ENCODE assay signal across 13 cellular contexts in the genomic region with DNA sequence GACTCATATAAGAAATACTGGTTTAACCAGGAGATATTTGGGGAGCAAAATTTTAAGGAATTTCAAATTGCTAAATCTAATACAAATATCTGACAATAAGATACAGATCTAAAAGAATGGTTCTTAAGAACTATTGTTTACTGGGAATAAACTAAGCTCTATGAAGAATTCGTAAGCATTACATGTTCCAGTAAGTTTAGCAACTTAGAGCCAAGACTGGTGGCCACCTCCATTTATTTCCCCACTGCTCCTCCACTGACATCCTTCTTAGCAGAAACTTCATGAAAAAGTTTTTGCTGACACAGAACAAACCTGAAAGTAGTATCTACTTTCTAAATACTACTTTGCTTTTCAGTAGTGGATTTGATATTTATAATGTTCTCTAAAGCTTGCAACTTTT.
DNase-seq lines count a peak whose midpoint lies in the region; ATAC-seq, FAIRE-seq and TF ChIP-seq lines count a peak whose summit lies in the region.
"Had no signal": no experiment of that assay in that cellular context is flagged by ENCODE, and none has a peak within 500 bp of the region (broad histone marks: within the 10 kb centered on the region; RNA-seq: fewer than 3 reads in every experiment).

No MANE protein-coding gene starts in this region.

- no peaks in the 10 kb centered on the region for H4K20me1 ChIP-seq in GM12878 (ENCODE audit: control insufficient read depth, insufficient read depth)

- no peak for TF ChIP-seq EP300 in GM12878 (IDR thresholded peaks at IDR 0.05; ENCODE audit: borderline replicate concordance in 1 of 2, control insufficient read depth in 1 of 2, low read depth in 2 of 2, low read length in 2 of 2)

- TF ChIP-seq CTCF in GM12878 (IDR thresholded peaks at IDR 0.05 in 2 of 3, conservative IDR thresholded peaks at IDR 0.05 in 1 of 3; ENCODE audit: control insufficient read depth in 2 of 3, extremely low read depth in 1 of 3, insufficient read depth in 1 of 3, low read depth in 3 of 3, low read length in 3 of 3) (no peak), GM10248 (IDR thresholded peaks at IDR 0.05; ENCODE audit: control extremely low read depth, extremely low read depth, low read depth, missing control alignments) (no peak)

- H3K4me2 ChIP-seq in GM12878 (ENCODE audit: control insufficient read depth, insufficient read depth): peak overlapping the region; percentile 47; the same call in 1 of the 2 replicates
- H3K4me2 ChIP-seq: BLaER1 had no signal

- no peaks in the 10 kb centered on the region for H3K27me3 ChIP-seq in GM12878 (replicated peaks in 1 of 2; ENCODE audit: control insufficient read depth in 2 of 2, insufficient read depth in 2 of 2, low read length in 1 of 2)
- H3K27me3 ChIP-seq: BLaER1 had no signal

- intact Hi-C loops in GM12878 (cut with micrococcal nuclease; ENCODE audit: unreplicated experiment): no loop called here

- in situ Hi-C loops in ACHN (cut with HindIII; ENCODE audit: low pct_ligation_motif_present, low pct_unique_long_range_greater_than_20kb, low sequenced_read_pairs): no loop called here
- in situ Hi-C loops in GM12878 (cut with MboI): no loop called here

- no peaks in the 10 kb centered on the region for H3K79me2 ChIP-seq in GM12878 (ENCODE audit: control insufficient read depth, insufficient read depth, low read length)

- no peaks in the 10 kb centered on the region for H3K9me3 ChIP-seq in GM12878 (replicated peaks; ENCODE audit: control insufficient read depth, insufficient read depth, low read length)
- H3K9me3 ChIP-seq: BLaER1 had no signal

- 4% methylated on average over 1 of the region's 1 CpG for WGBS in GM12878 (ENCODE audit: insufficient coverage, insufficient replicate concordance, low lambda C conversion rate, missing lambda C conversion rate)

- no peak overlapping the region for H2AFZ ChIP-seq in GM12878 (ENCODE audit: control insufficient read depth, low read depth, low read length)

- peak; percentile 85 for ATAC-seq in GM19395 (IDR thresholded peaks at IDR 0.05; ENCODE audit: unreplicated experiment)
- peak; percentile 80 for ATAC-seq in HG03039 (IDR thresholded peaks at IDR 0.05; ENCODE audit: unreplicated experiment)
- peak; percentile 63 for ATAC-seq in GM12878
- no peak for ATAC-seq in HG02970 (IDR thresholded peaks at IDR 0.05; ENCODE audit: low FRiP score, unreplicated experiment)

- POLR2A ChIA-PET in GM12878 (lab: Charles Lee): interaction anchor here (0.8 kb wide), 1 partner anchor 10 kb away, joined by 3 read pairs; no protein-coding TSS in a partner anchor
- POLR2A ChIA-PET in GM10248 (lab: Yijun Ruan, JAX): no interaction called here

- no peak overlapping the region for H3K27ac ChIP-seq in GM12878 (ENCODE audit: control insufficient read depth, insufficient read depth)
- H3K27ac ChIP-seq: BLaER1 had no signal

- no peak for TF ChIP-seq RAD21 in GM12878 (IDR thresholded peaks at IDR 0.05; ENCODE audit: insufficient read depth, low read depth, low read length)

- peaks cover 7% of the 10 kb centered on the region; the same call in 1 of the 2 replicates for H3K4me1 ChIP-seq in GM12878 (ENCODE audit: control insufficient read depth, insufficient read depth, low read length)
- H3K4me1 ChIP-seq: BLaER1 had no signal

- BruUV-seq in GM12878 (replicated peaks; lab: Mats Ljungman, UMichigan): no TSS peak

- DNase-seq in ACHN (peak; percentile 38), GM12878 (ENCODE audit: low read depth, low spot score) (no peak), 8988T (no peak), NCI-H2081 (lab: John Stamatoyannopoulos, UW) (no peak), GM10248 (ENCODE audit: extremely low spot score) (no peak)
- DNase-seq: erythroblast, naive B cell, NCI-H1694 treated with DMSO at 0.1 percent for 48 hours had no signal

- no peak for TF ChIP-seq POLR2A in GM12878 (IDR thresholded peaks at IDR 0.05; ENCODE audit: low read depth, low read length)

- H3K9ac ChIP-seq in GM12878 (ENCODE audit: control insufficient read depth, insufficient read depth, low read length): no peak overlapping the region
- H3K9ac ChIP-seq: BLaER1 had no signal

- peaks cover 0 to 6% of the 10 kb centered on the region in 2 experiments; a peak in 2 of 4 replicates for H3K36me3 ChIP-seq in GM12878 (ENCODE audit: control insufficient read depth in 2 of 2, insufficient read depth in 2 of 2, low read length in 1 of 2)

- CTCF ChIA-PET in GM12878 (lab: Yijun Ruan, JAX): no interaction called here
- CTCF ChIA-PET in GM10248 (lab: Yijun Ruan, JAX): interaction anchor here (1.4 kb wide), 1 partner anchor 28 kb away, joined by 5 read pairs; no protein-coding TSS in a partner anchor

- H3K4me3 ChIP-seq in GM12878: no peak overlapping the region
- H3K4me3 ChIP-seq: BLaER1 had no signal

- SMC1A ChIA-PET in GM12878 (lab: Charles Lee; ENCODE audit: uncharacterized antibody, unreplicated experiment): interaction anchor here (0.7 to 1.6 kb wide), 4 partner anchors 28 to 32 kb away, joined by 3 to 6 read pairs (median 4); no protein-coding TSS in a partner anchor

- RAD21 ChIA-PET in GM12878 (lab: Charles Lee; ENCODE audit: unreplicated experiment): interaction anchor here (0.7 kb wide), 1 partner anchor 11 kb away, joined by 4 read pairs; no protein-coding TSS in a partner anchor

- peak; percentile 87 for FAIRE-seq in GM12878 (lab: Jason Lieb, UNC)
- FAIRE-seq: H1 had no signal

TF ChIP-seq in GM12878, 131 proteins besides CTCF, POLR2A, EP300 and RAD21:
- 0 out of 2 replicates have a peak, but pooled peaks have one; percentile 23 for TF ChIP-seq EED (IDR thresholded peaks at IDR 0.05; ENCODE audit: low read depth)
- TF ChIP-seq JUNB (IDR thresholded peaks at IDR 0.05): peak; percentile 49; the same call in 1 of the 2 replicates
- 0 out of 2 replicates have a peak, but pooled peaks have one; percentile 43 for TF ChIP-seq NFIC (IDR thresholded peaks at IDR 0.05; ENCODE audit: low read depth, low read length)
- TF ChIP-seq HDGF (IDR thresholded peaks at IDR 0.05): no peak
